ENCODE assay signal across 8 cellular contexts in genomic region chr3:111594205-111594604, GRCh38. TPM values are rescaled to one million over a fixed set of nuclear protein-coding genes. Genes with fewer than 3 reads are reported as not detected.
DNase-seq lines count a peak whose midpoint lies in the region; ATAC-seq and TF ChIP-seq lines count a peak whose summit lies in the region.

No MANE protein-coding gene starts in this region.

- DNase-seq in GM03348 (ENCODE audit: low spot score) (peak; percentile 75), LHCN-M2 (ENCODE audit: low read depth) (peak; percentile 69), germinal center (ENCODE audit: low spot score) (peak; percentile 27), erythroblast (lab: John Stamatoyannopoulos, UW) (no peak), NOMO-1 treated with dmso at 0.1 percent for 144 hours (lab: John Stamatoyannopoulos, UW; ENCODE audit: unreplicated experiment) (no peak), midbrain (lab: John Stamatoyannopoulos, UW) (no peak), NCI-H2196 (lab: John Stamatoyannopoulos, UW; ENCODE audit: unreplicated experiment) (no peak)

- TF ChIP-seq POLR2A in erythroblast (IDR thresholded peaks at IDR 0.05; ENCODE audit: low read length) = no peak

- ATAC-seq in GM21528 (IDR thresholded peaks at IDR 0.05; ENCODE audit: low FRiP score, unreplicated experiment) = peak; percentile 46

RNA-seq across cellular contexts. Expression of gene ZBED2, which starts 0.9 kb away (rescaled TPM):
- not detected in 2 replicates for total RNA-seq in LHCN-M2 (2014; rRNA removed)
- 0.04 TPM for polyA plus RNA-seq in LHCN-M2 (2012)

RNA-seq across cellular contexts. Expression of gene CD96, which starts 52.2 kb away (rescaled TPM):
- total RNA-seq in LHCN-M2 (2014; rRNA removed) = 0.11 TPM in 1 of 2 replicates, not detected in the other
- not detected for polyA plus RNA-seq in LHCN-M2 (2012)

Comparison
In these comparisons a context has a peak if more than half of its experiments do, and no peak if none do; other contexts are left out.
1. DNase-seq: peak in GM03348 (single experiment), LHCN-M2 (single experiment) and germinal center (single experiment); none in erythroblast (0 of 2), NOMO-1 treated with dmso at 0.1 percent for 144 hours (single experiment), midbrain (single experiment) and NCI-H2196 (single experiment).